In the genomic region with DNA sequence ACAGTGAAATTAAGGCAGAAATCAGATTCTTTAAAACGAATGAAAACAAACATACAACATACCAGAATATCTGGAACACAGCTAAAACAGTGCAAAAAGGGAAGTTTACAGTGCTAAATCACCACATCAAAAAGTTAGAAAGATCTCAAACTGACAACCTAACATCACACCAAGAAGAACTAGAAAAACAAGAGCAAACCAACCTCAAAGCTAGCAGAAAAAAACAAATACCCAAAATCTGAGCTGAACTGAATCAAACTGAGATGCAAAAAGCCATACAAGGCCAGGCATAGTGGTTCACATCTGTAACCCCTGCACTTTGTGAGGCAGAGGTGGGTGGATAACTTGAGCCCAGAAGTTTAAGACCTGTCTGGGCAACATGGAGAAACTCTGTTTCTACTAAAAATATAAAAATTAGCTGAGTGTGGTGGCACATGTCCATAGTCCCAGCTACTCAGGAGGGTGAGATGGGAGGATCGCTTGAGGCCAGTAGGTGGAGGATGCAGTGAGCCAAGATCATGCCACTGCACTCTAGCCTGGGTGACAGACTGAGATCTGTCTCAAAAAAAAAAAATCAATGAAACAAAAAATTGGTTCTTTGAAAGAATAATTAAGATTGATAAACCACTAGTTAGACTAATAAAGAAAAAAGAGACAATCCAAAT, we compare ENCODE assay signal across 18 cellular contexts.
"Had no signal": no experiment of that assay in that cellular context is flagged by ENCODE, and none has a peak within 500 bp of the region (broad histone marks: within the 10 kb centered on the region; RNA-seq: fewer than 3 reads in every experiment).

No MANE protein-coding gene starts in this region.

- H3K4me3 Mint-ChIP-seq: activated B cell treated with CpG ODN at 0.5 μM for 24 hours, memory B cell, nephron progenitor cell, type B pancreatic cell had no signal

- H3K4me3 ChIP-seq: colonic mucosa, gastroesophageal sphincter, heart right ventricle, thoracic aorta, vagina had no signal

- H3K4me1 Mint-ChIP-seq: activated B cell treated with CpG ODN at 0.5 μM for 24 hours, memory B cell, nephron progenitor cell had no signal

- H3K27ac ChIP-seq: colonic mucosa, epithelial cell of prostate, gastroesophageal sphincter, heart right ventricle, parathyroid adenoma, thoracic aorta, vagina had no signal

- H3K9me3 ChIP-seq: colonic mucosa, SK-N-SH, vagina had no signal

- H3K27me3 ChIP-seq: colonic mucosa, gastroesophageal sphincter, heart right ventricle, vagina had no signal

- H3K27ac Mint-ChIP-seq: activated B cell treated with CpG ODN at 0.5 μM for 24 hours, memory B cell, nephron progenitor cell, type B pancreatic cell had no signal

- ATAC-seq: gastroesophageal sphincter, heart right ventricle, left colon, right cardiac atrium had no signal

- H3K4me1 ChIP-seq: colonic mucosa, gastroesophageal sphincter, heart right ventricle, parathyroid adenoma, vagina had no signal

- H3K36me3 Mint-ChIP-seq: type B pancreatic cell had no signal

- H3K36me3 ChIP-seq: colonic mucosa, gastroesophageal sphincter, heart right ventricle, thoracic aorta, vagina had no signal

- DNase-seq: activated B cell treated with CpG ODN at 0.5 μM for 24 hours; activated naive CD4-positive, alpha-beta T cell treated with Interleukin-2 at 50 U/mL for 16 hours; colonic mucosa; heart right ventricle; islet precursor cell; left colon; nephron progenitor cell; right cardiac atrium; SK-N-SH; stimulated activated CD4-positive, alpha-beta T cell treated with anti-CD3 and anti-CD28 coated beads, Interleukin-4, amount 100 ng/mL, for 24 hours; stimulated activated naive CD4-positive, alpha-beta T cell treated with Interleukin-2 at 50 U/mL for 16 hours had no signal
